ENCODE assay signal across 9 cellular contexts in genomic region chr9:124859803-124860581, GRCh38. TPM values are rescaled to one million over a fixed set of nuclear protein-coding genes. Genes with fewer than 3 reads are reported as not detected.
DNase-seq lines count a peak whose midpoint lies in the region; ATAC-seq and TF ChIP-seq lines count a peak whose summit lies in the region.
"Had no signal": no experiment of that assay in that cellular context is flagged by ENCODE, and none has a peak within 500 bp of the region (broad histone marks: within the 10 kb centered on the region; RNA-seq: fewer than 3 reads in every experiment).

No MANE protein-coding gene starts in this region.

- H4K20me1 ChIP-seq in hepatocyte (ENCODE audit: insufficient read depth, poor library complexity, severe bottlenecking): peaks cover 51% of the 10 kb centered on the region

- no peak for TF ChIP-seq POLR2A in thyroid gland (IDR thresholded peaks at IDR 0.05)

- CTCF ChIA-PET in activated CD8-positive, alpha-beta memory T cell treated with anti-CD3 and anti-CD28 coated beads, Interleukin-2, amount 10 ng/mL, durations not matched to agents 7 days and 5 days (lab: Charles Lee): interaction anchor here (1.4 to 3.3 kb wide), 6 partner anchors 7 to 89 kb away, joined by 3 to 32 read pairs (median 13); partner anchors contain the start of genes NR6A1, OLFML2A and WDR38
- CTCF ChIA-PET in activated B cell treated with CpG ODN at 0.5 μM for 24 hours (lab: Charles Lee) (interaction anchor here (2.7 to 12.7 kb wide), 2 partner anchors 87 to 88 kb away, joined by 8 to 216 read pairs; partner anchors contain the start of genes NR6A1 and OLFML2A), GM10248 (lab: Yijun Ruan, JAX) (interaction anchor here (1.7 to 26.0 kb wide), 3 partner anchors 8 to 86 kb away, joined by 4 to 814 read pairs (median 173); partner anchors contain the start of genes NR6A1, OLFML2A and WDR38)

- POLR2A ChIA-PET in activated B cell treated with CpG ODN at 0.5 μM for 24 hours (lab: Charles Lee) (interaction anchor here (0.7 to 4.3 kb wide), 5 partner anchors 12 to 89 kb away, joined by 3 to 164 read pairs (median 6); partner anchors contain the start of genes NR6A1 and OLFML2A), GM10248 (lab: Yijun Ruan, JAX) (interaction anchor here (1.9 kb wide), 1 partner anchor 18 kb away, joined by 4 read pairs; no protein-coding TSS in a partner anchor)

- H3K36me3 ChIP-seq in hepatocyte (replicated peaks; ENCODE audit: insufficient read depth, low read depth) (no peaks in the 10 kb centered on the region), thyroid gland (peaks cover 29 to 33% of the 10 kb centered on the region in 2 donors)

- DNase-seq in activated CD8-positive, alpha-beta memory T cell treated with anti-CD3 and anti-CD28 coated beads, Interleukin-2, amount 10 ng/mL, durations not matched to agents 7 days and 5 days: no peak
- no peak for DNase-seq in activated CD8-positive, alpha-beta memory T cell treated with anti-CD3 and anti-CD28 coated beads, Interleukin-2, amount 50 U/mL, for 4 hours
- DNase-seq in activated B cell treated with CpG ODN at 0.5 μM for 24 hours: no peak
- no peak for DNase-seq in hepatocyte (ENCODE audit: low spot score)
- no peak for DNase-seq in stimulated activated naive CD8-positive, alpha-beta T cell treated with anti-CD3 and anti-CD28 coated beads, Interleukin-15, amount 100 ng/mL, for 72 hours
- DNase-seq in thyroid gland: no peak
- DNase-seq in A172 (ENCODE audit: low spot score): no peak
- no peak for DNase-seq in GM10248 (ENCODE audit: extremely low spot score)
- DNase-seq: occipital lobe had no signal

- H3K4me2 ChIP-seq in hepatocyte: peak overlapping the region; percentile 99

- intact Hi-C loops in activated B cell treated with CpG ODN at 0.5 μM for 24 hours (cut with micrococcal nuclease) (loop anchor here (2.0 to 5.0 kb wide), 5 partner anchors 35 to 887 kb away; partner anchors contain the start of genes GAPVD1, HSPA5, PBX3 and PPP6C), thyroid gland (cut with DNase I) (loop anchor here (5.0 to 10.0 kb wide), 2 partner anchors 245 to 512 kb away; no protein-coding TSS in a partner anchor)

- H3K27me3 ChIP-seq in hepatocyte: no peaks in the 10 kb centered on the region
- H3K27me3 ChIP-seq in thyroid gland: no peaks in the 10 kb centered on the region

- H3K4me3 ChIP-seq in hepatocyte (peak overlapping the region; percentile 90), thyroid gland (replicated peaks in 1 of 3) (no peak overlapping the region)

- ATAC-seq in activated CD8-positive, alpha-beta memory T cell treated with anti-CD3 and anti-CD28 coated beads, Interleukin-2, amount 10 ng/mL, durations not matched to agents 7 days and 5 days: no peak
- ATAC-seq in activated B cell treated with CpG ODN at 0.5 μM for 24 hours (ENCODE audit: low read depth): no peak
- ATAC-seq in stimulated activated naive CD8-positive, alpha-beta T cell treated with anti-CD3 and anti-CD28 coated beads, Interleukin-15, amount 100 ng/mL, for 72 hours: no peak

- 78% methylated on average over 10 of the region's 10 CpGs for WGBS in hepatocyte (ENCODE audit: low lambda C conversion rate, missing lambda C conversion rate)
- 65 to 76% methylated on average over 10 of the region's 10 CpGs for WGBS in thyroid gland, 2 donors

- H3K9me3 ChIP-seq in hepatocyte (ENCODE audit: low read depth): no peaks in the 10 kb centered on the region
- H3K9me3 ChIP-seq in thyroid gland: no peaks in the 10 kb centered on the region

- H3K9me2 ChIP-seq in hepatocyte (replicated peaks; ENCODE audit: insufficient read depth): no peaks in the 10 kb centered on the region

- H3K36me3 Mint-ChIP-seq in activated CD8-positive, alpha-beta memory T cell treated with anti-CD3 and anti-CD28 coated beads, Interleukin-2, amount 10 ng/mL, durations not matched to agents 7 days and 5 days: peaks cover 42% of the 10 kb centered on the region
- H3K36me3 Mint-ChIP-seq in activated B cell treated with CpG ODN at 0.5 μM for 24 hours (ENCODE audit: low read depth): peaks cover 54% of the 10 kb centered on the region

- peaks cover 29% of the 10 kb centered on the region for H3K79me2 ChIP-seq in hepatocyte

- H2AFZ ChIP-seq in hepatocyte: no peak overlapping the region

- H3K4me1 Mint-ChIP-seq in activated CD8-positive, alpha-beta memory T cell treated with anti-CD3 and anti-CD28 coated beads, Interleukin-2, amount 10 ng/mL, durations not matched to agents 7 days and 5 days: peaks cover 41% of the 10 kb centered on the region
- H3K4me1 Mint-ChIP-seq in activated B cell treated with CpG ODN at 0.5 μM for 24 hours: peaks cover 47% of the 10 kb centered on the region
- peaks cover 47% of the 10 kb centered on the region for H3K4me1 Mint-ChIP-seq in stimulated activated naive CD8-positive, alpha-beta T cell treated with anti-CD3 and anti-CD28 coated beads, Interleukin-15, amount 100 ng/mL, for 72 hours

- no peaks in the 10 kb centered on the region for H3K27me3 Mint-ChIP-seq in activated CD8-positive, alpha-beta memory T cell treated with anti-CD3 and anti-CD28 coated beads, Interleukin-2, amount 10 ng/mL, durations not matched to agents 7 days and 5 days
- H3K27me3 Mint-ChIP-seq in activated B cell treated with CpG ODN at 0.5 μM for 24 hours: no peaks in the 10 kb centered on the region
- no peaks in the 10 kb centered on the region for H3K27me3 Mint-ChIP-seq in stimulated activated naive CD8-positive, alpha-beta T cell treated with anti-CD3 and anti-CD28 coated beads, Interleukin-15, amount 100 ng/mL, for 72 hours

- H3K27ac ChIP-seq in hepatocyte (no peak overlapping the region), thyroid gland (peak overlapping the region in 1 of 3 donors; percentile 96)

- peak overlapping the region; percentile 85 for H3K27ac Mint-ChIP-seq in activated CD8-positive, alpha-beta memory T cell treated with anti-CD3 and anti-CD28 coated beads, Interleukin-2, amount 10 ng/mL, durations not matched to agents 7 days and 5 days
- peak overlapping the region; percentile 94 for H3K27ac Mint-ChIP-seq in activated B cell treated with CpG ODN at 0.5 μM for 24 hours
- H3K27ac Mint-ChIP-seq in stimulated activated naive CD8-positive, alpha-beta T cell treated with anti-CD3 and anti-CD28 coated beads, Interleukin-15, amount 100 ng/mL, for 72 hours: peak overlapping the region; percentile 97 to 99

- H3K9me3 Mint-ChIP-seq in activated CD8-positive, alpha-beta memory T cell treated with anti-CD3 and anti-CD28 coated beads, Interleukin-2, amount 10 ng/mL, durations not matched to agents 7 days and 5 days (ENCODE audit: low read depth): no peaks in the 10 kb centered on the region
- no peaks in the 10 kb centered on the region for H3K9me3 Mint-ChIP-seq in activated B cell treated with CpG ODN at 0.5 μM for 24 hours
- H3K9me3 Mint-ChIP-seq in stimulated activated naive CD8-positive, alpha-beta T cell treated with anti-CD3 and anti-CD28 coated beads, Interleukin-15, amount 100 ng/mL, for 72 hours: no peaks in the 10 kb centered on the region

- H3K4me3 Mint-ChIP-seq in activated CD8-positive, alpha-beta memory T cell treated with anti-CD3 and anti-CD28 coated beads, Interleukin-2, amount 10 ng/mL, durations not matched to agents 7 days and 5 days: peak overlapping the region; percentile 81
- H3K4me3 Mint-ChIP-seq in activated B cell treated with CpG ODN at 0.5 μM for 24 hours: peak overlapping the region; percentile 95
- peak overlapping the region; percentile 83 to 94 for H3K4me3 Mint-ChIP-seq in stimulated activated naive CD8-positive, alpha-beta T cell treated with anti-CD3 and anti-CD28 coated beads, Interleukin-15, amount 100 ng/mL, for 72 hours

- TF ChIP-seq CTCF in activated B cell treated with CpG ODN at 0.5 μM for 24 hours (IDR thresholded peaks at IDR 0.05) (no peak), hepatocyte (IDR thresholded peaks at IDR 0.05; ENCODE audit: poor library complexity) (no peak), thyroid gland (IDR thresholded peaks at IDR 0.05) (no peak), GM10248 (IDR thresholded peaks at IDR 0.05; ENCODE audit: control extremely low read depth, extremely low read depth, low read depth, missing control alignments) (no peak)

- H3K4me1 ChIP-seq in hepatocyte (ENCODE audit: insufficient read depth) (peaks cover 13% of the 10 kb centered on the region), thyroid gland (peaks cover 16 to 29% of the 10 kb centered on the region in 2 donors)

RNA-seq across cellular contexts. Expression of gene RPL35, which starts 1.8 kb away (rescaled TPM):
- 1,000 to 10,000 TPM; 1,421 to 1,557 TPM for total RNA-seq in activated CD8-positive, alpha-beta memory T cell treated with anti-CD3 and anti-CD28 coated beads, Interleukin-2, amount 10 ng/mL, durations not matched to agents 7 days and 5 days
- total RNA-seq in activated B cell treated with CpG ODN at 0.5 μM for 24 hours (2,037 and 2,426 TPM in 2 replicates), hepatocyte (1,257 and 1,574 TPM in 2 replicates), thyroid gland (1,000 to 10,000 TPM; 1,231 to 2,313 (median 2,047) TPM)
- 927 and 1,057 TPM in 2 replicates for polyA plus RNA-seq in hepatocyte
- total RNA-seq in A172 (2014; rRNA removed; shearing (Covaris generic)): 2,941 and 5,977 TPM in 2 replicates

RNA-seq across cellular contexts. Expression of gene ARPC5L, which starts 1.9 kb away (rescaled TPM):
- 10 to 100 TPM; 79.1 to 90.6 TPM for total RNA-seq in activated CD8-positive, alpha-beta memory T cell treated with anti-CD3 and anti-CD28 coated beads, Interleukin-2, amount 10 ng/mL, durations not matched to agents 7 days and 5 days
- total RNA-seq in activated B cell treated with CpG ODN at 0.5 μM for 24 hours (91.5 and 93.1 TPM in 2 replicates), hepatocyte (40.3 and 44.0 TPM in 2 replicates), thyroid gland (10 to 100 TPM; 19.8 to 29.6 (median 20.4) TPM)
- polyA plus RNA-seq in hepatocyte: 84.4 and 95.5 TPM in 2 replicates
- total RNA-seq in A172 (2014; rRNA removed; shearing (Covaris generic)): 61.5 and 62.1 TPM in 2 replicates

RNA-seq across cellular contexts. Expression of gene WDR38, which starts 6.7 kb away (rescaled TPM):
- not detected for total RNA-seq in activated CD8-positive, alpha-beta memory T cell treated with anti-CD3 and anti-CD28 coated beads, Interleukin-2, amount 10 ng/mL, durations not matched to agents 7 days and 5 days
- total RNA-seq in activated B cell treated with CpG ODN at 0.5 μM for 24 hours (not detected in 2 replicates), hepatocyte (not detected in 2 replicates), thyroid gland (1 to 10 TPM in 1 of 4 donors, under 1 TPM in 2, not detected in 1; 0.33 to 1.5 (median 0.79) TPM)
- not detected in 2 replicates for polyA plus RNA-seq in hepatocyte
- not detected in 2 replicates for total RNA-seq in A172 (2014; rRNA removed; shearing (Covaris generic))
- total RNA-seq: occipital lobe had no signal
